11 cellular contexts compared by ENCODE assay signal in the genomic region with DNA sequence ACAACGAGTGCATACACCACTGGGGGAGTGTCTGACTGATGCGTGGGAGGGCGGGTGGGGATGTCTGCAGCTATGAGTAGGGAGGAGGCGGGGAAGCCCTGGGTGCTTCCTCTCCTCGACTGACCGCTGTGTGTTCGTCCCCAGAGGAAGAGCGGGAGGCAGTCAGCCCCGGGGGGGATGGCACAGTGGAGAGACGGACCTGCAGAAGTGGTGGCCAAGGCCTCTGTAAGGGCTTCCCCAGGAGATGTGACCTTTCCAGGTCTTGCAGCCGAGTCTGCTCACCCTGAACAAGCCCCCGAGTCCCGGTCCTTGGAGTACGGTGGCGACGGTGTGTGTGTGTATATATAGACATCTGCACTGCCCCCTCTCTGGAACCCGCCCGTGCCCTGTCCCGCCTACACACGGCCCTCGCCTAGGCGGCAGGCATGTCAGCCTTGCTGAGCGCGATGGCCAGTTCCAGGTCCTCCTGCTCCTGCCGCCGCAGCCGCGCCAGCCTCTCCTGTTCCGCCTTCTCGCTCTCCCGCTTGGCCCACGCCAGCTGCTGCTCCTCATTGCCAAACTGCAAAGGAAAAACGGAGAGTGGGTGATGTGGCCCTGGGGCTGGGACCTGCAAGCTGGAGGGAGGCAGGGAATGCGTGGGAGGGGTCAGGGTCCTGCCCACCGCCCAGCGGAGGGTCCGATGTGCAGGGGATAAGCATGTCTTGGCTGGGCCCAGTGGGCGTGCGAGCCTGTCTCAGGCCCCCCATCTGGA. TPM values are rescaled to one million over a fixed set of nuclear protein-coding genes. Genes with fewer than 3 reads are reported as not detected.
DNase-seq lines count a peak whose midpoint lies in the region; ATAC-seq and TF ChIP-seq lines count a peak whose summit lies in the region.
"Had no signal": no experiment of that assay in that cellular context is flagged by ENCODE, and none has a peak within 500 bp of the region (broad histone marks: within the 10 kb centered on the region; RNA-seq: fewer than 3 reads in every experiment).

No MANE protein-coding gene starts in this region.

- CTCF ChIA-PET in T-cell (lab: Charles Lee), result interaction anchor here (0.6 kb wide), 2 partner anchors 28 to 756 kb away, joined by 3 to 6 read pairs; no protein-coding TSS in a partner anchor

- no peak for TF ChIP-seq EP300 in stomach (IDR thresholded peaks at IDR 0.05)

- H3K27me3 ChIP-seq in H7 (ENCODE audit: control insufficient read depth, insufficient read depth, low read length), result no peaks in the 10 kb centered on the region
- no peaks in the 10 kb centered on the region for H3K27me3 ChIP-seq in left ventricle myocardium inferior (ENCODE audit: low read depth)
- no peaks in the 10 kb centered on the region for H3K27me3 ChIP-seq in stomach

- H3K36me3 Mint-ChIP-seq in T-cell, result peaks cover 13% of the 10 kb centered on the region
- peaks cover 30% of the 10 kb centered on the region for H3K36me3 Mint-ChIP-seq in stimulated activated effector memory CD8-positive, alpha-beta T cell treated with anti-CD3 and anti-CD28 coated beads, Interleukin-12 subunit alpha, Interleukin-12 subunit beta, amount 100 ng/mL, for 72 hours

- intact Hi-C loops in left ventricle myocardium inferior (cut with micrococcal nuclease), result no loop called here
- intact Hi-C loops in stomach (cut with DNase I; ENCODE audit: low total_unique reads), result no loop called here

- H3K4me1 Mint-ChIP-seq in T-cell, result peaks cover 64 to 85% (median 68%) of the 10 kb centered on the region in 3 donors
- H3K4me1 Mint-ChIP-seq in stimulated activated effector memory CD8-positive, alpha-beta T cell treated with anti-CD3 and anti-CD28 coated beads, Interleukin-12 subunit alpha, Interleukin-12 subunit beta, amount 100 ng/mL, for 72 hours, result peaks cover 30% of the 10 kb centered on the region

- H3K27ac Mint-ChIP-seq in T-cell, result peak overlapping the region; percentile 72 to 82
- no peak overlapping the region for H3K27ac Mint-ChIP-seq in stimulated activated effector memory CD8-positive, alpha-beta T cell treated with anti-CD3 and anti-CD28 coated beads, Interleukin-12 subunit alpha, Interleukin-12 subunit beta, amount 100 ng/mL, for 72 hours

- H3K4me1 ChIP-seq in left ventricle myocardium inferior (peaks cover 50% of the 10 kb centered on the region), stomach (peaks cover 0 to 10% (median 0%) of the 10 kb centered on the region in 4 donors)

- TF ChIP-seq CTCF in left ventricle myocardium inferior (IDR thresholded peaks at IDR 0.05; ENCODE audit: borderline replicate concordance) (no peak), stomach (IDR thresholded peaks at IDR 0.05) (no peak)

- H3K4me3 ChIP-seq in H7 (ENCODE audit: insufficient read depth, low read depth, low read length) (no peak overlapping the region), left ventricle myocardium inferior (peak overlapping the region; percentile 51), stomach (no peak overlapping the region)

- DNase-seq in H7, result peak; percentile 52
- no peak for DNase-seq in T-cell
- peak; percentile 46 for DNase-seq in left ventricle myocardium inferior
- DNase-seq in stimulated activated effector memory CD8-positive, alpha-beta T cell treated with anti-CD3 and anti-CD28 coated beads, Interleukin-12 subunit alpha, Interleukin-12 subunit beta, amount 100 ng/mL, for 72 hours (ENCODE audit: low spot score in 2 of 2), result no peak
- DNase-seq in pons (ENCODE audit: low spot score), result no peak
- no peak for DNase-seq in stomach
- DNase-seq: activated CD8-positive, alpha-beta memory T cell treated with anti-CD3 and anti-CD28 coated beads for 24 hours; glutamatergic neuron; NCI-H1048 had no signal

- no peaks in the 10 kb centered on the region for H3K9me3 ChIP-seq in left ventricle myocardium inferior (replicated peaks)
- no peaks in the 10 kb centered on the region for H3K9me3 ChIP-seq in stomach

- H3K9me3 Mint-ChIP-seq in T-cell, result no peaks in the 10 kb centered on the region
- H3K9me3 Mint-ChIP-seq in stimulated activated effector memory CD8-positive, alpha-beta T cell treated with anti-CD3 and anti-CD28 coated beads, Interleukin-12 subunit alpha, Interleukin-12 subunit beta, amount 100 ng/mL, for 72 hours, result no peaks in the 10 kb centered on the region

- ATAC-seq in T-cell (replicated peaks in 1 of 4) (peak; percentile 28 to 64 (median 62)), HG02840 (IDR thresholded peaks at IDR 0.05; ENCODE audit: low FRiP score, unreplicated experiment) (no peak)
- peak; percentile 37 for ATAC-seq in stimulated activated effector memory CD8-positive, alpha-beta T cell treated with anti-CD3 and anti-CD28 coated beads, Interleukin-12 subunit alpha, Interleukin-12 subunit beta, amount 100 ng/mL, for 72 hours
- ATAC-seq: Panc1 had no signal

- TF ChIP-seq POLR2A in stomach (IDR thresholded peaks at IDR 0.05), result no peak

- WGBS in stomach, 5 donors, result 82 to 87% (median 87%) methylated on average over 35 to 39 of the region's 39 CpGs

- POLR2A ChIA-PET in T-cell (lab: Charles Lee), result no interaction called here

- no peaks in the 10 kb centered on the region for H3K27me3 Mint-ChIP-seq in T-cell

- peak overlapping the region in 2 of 3 donors; percentile 34 to 60 for H3K4me3 Mint-ChIP-seq in T-cell
- no peak overlapping the region for H3K4me3 Mint-ChIP-seq in stimulated activated effector memory CD8-positive, alpha-beta T cell treated with anti-CD3 and anti-CD28 coated beads, Interleukin-12 subunit alpha, Interleukin-12 subunit beta, amount 100 ng/mL, for 72 hours

- H3K27ac ChIP-seq in left ventricle myocardium inferior (replicated peaks) (peak overlapping the region; percentile 65), stomach (no peak overlapping the region)

- no peaks in the 10 kb centered on the region; the same call in 1 of the 2 replicates for H3K36me3 ChIP-seq in H7 (replicated peaks; ENCODE audit: control insufficient read depth, insufficient read depth, low read length)
- H3K36me3 ChIP-seq in left ventricle myocardium inferior, result peaks cover 16% of the 10 kb centered on the region
- peaks cover 0 to 42% (median 35%) of the 10 kb centered on the region in 4 donors for H3K36me3 ChIP-seq in stomach

RNA-seq across cellular contexts. Expression of gene KLF2, which starts 30.8 kb away (rescaled TPM):
- not detected in 2 replicates for total RNA-seq in H7 (2014; rRNA removed; shearing (Covaris generic))
- total RNA-seq in T-cell (100 to 1,000 TPM; 612 to 721 (median 621) TPM), left ventricle myocardium inferior (65.2 TPM), stomach (100 to 1,000 TPM in 1 of 5 donors, 10 to 100 TPM in 4; 31.0 to 107 (median 72.3) TPM)
- 10 to 100 TPM in 2 of 3 donors, 1 to 10 TPM in 1; 9.5 to 69.5 (median 16.7) TPM for polyA plus RNA-seq in stomach

Comparison
In these comparisons a context has a peak if more than half of its experiments do, and no peak if none do; other contexts are left out.
1. DNase-seq: peak in H7 (single experiment) and left ventricle myocardium inferior (single experiment); none in T-cell (0 of 34), stimulated activated effector memory CD8-positive, alpha-beta T cell treated with anti-CD3 and anti-CD28 coated beads, Interleukin-12 subunit alpha, Interleukin-12 subunit beta, amount 100 ng/mL, for 72 hours (0 of 2), pons (single experiment) and stomach (single experiment).
2. RNA of gene KLF2, which starts 30.8 kb away (total RNA-seq): 612 to 721 TPM in T-cell, 31.0 to 107 TPM in stomach and 65.2 TPM in left ventricle myocardium inferior (single experiment); not detected in H7; every median in the first group is over 10 times any median in the second.